ENCODE assay signal across 22 cellular contexts in genomic region chr2:182088681-182089333, GRCh38.
"Had no signal": no experiment of that assay in that cellular context is flagged by ENCODE, and none has a peak within 500 bp of the region (broad histone marks: within the 10 kb centered on the region; RNA-seq: fewer than 3 reads in every experiment).

No MANE protein-coding gene starts in this region.

- H3K27me3 ChIP-seq: esophagus squamous epithelium, ovary, right lobe of liver, spleen, testis had no signal

- ATAC-seq: activated CD4-positive, alpha-beta T cell treated with anti-CD3 and anti-CD28 coated beads for 36 hours; activated naive CD4-positive, alpha-beta T cell treated with anti-CD3 and anti-CD28 coated beads, Interleukin-2, amount 50 U/mL, for 72 hours; left lobe of liver; naive thymus-derived CD4-positive, alpha-beta T cell; psoas muscle; right lobe of liver; stimulated activated memory B cell treated with anti-CD40 and anti-IgM and Interleukin-4, amounts not matched to agents 10 μg/mL and 1 μg/mL and 100 μg/mL, for 72 hours; WTC11 had no signal

- DNase-seq: activated CD4-positive, alpha-beta T cell treated with anti-CD3 and anti-CD28 coated beads for 36 hours; activated CD4-positive, alpha-beta T cell treated with anti-CD3 and anti-CD28 coated beads, Interleukin-2, amount 50 U/mL, for 48 hours; activated gamma-delta T cell treated with Interleukin-2 at 50 U/mL for 16 hours; activated T-cell treated with anti-CD3 and anti-CD28 coated beads for 4 hours; effector CD8-positive, alpha-beta T cell; esophagus squamous epithelium; foreskin melanocyte; glutamatergic neuron; hypothalamus; islet precursor cell; mammary epithelial cell; naive thymus-derived CD4-positive, alpha-beta T cell; ovary; psoas muscle; right lobe of liver; spleen; stimulated activated CD4-positive, alpha-beta T cell treated with anti-CD3 and anti-CD28 coated beads, Interleukin-4, amount 100 ng/mL, for 4 hours; testis had no signal

- H3K9me3 ChIP-seq: ovary, psoas muscle, right lobe of liver, testis had no signal

- H3K27ac ChIP-seq: esophagus squamous epithelium, ovary, psoas muscle, right lobe of liver, spleen, testis had no signal

- H3K4me1 ChIP-seq: esophagus squamous epithelium, psoas muscle, right lobe of liver, spleen, testis had no signal

- H3K36me3 ChIP-seq: esophagus squamous epithelium, ovary, right lobe of liver, spleen had no signal

- H3K4me3 ChIP-seq: esophagus squamous epithelium, ovary, psoas muscle, right lobe of liver, spleen, testis had no signal
